In genomic region chr1:154418062-154418897, GRCh38 we compare ENCODE assay signal across 1 cellular context.
A peak's percentile ranks its signal among the peaks of the same experiment; 100 is the strongest.
TF ChIP-seq lines count a peak whose summit lies in the region.

No MANE protein-coding gene starts in this region.

TF ChIP-seq in HepG2, 621 proteins besides CTCF, POLR2A, EP300 and RAD21 (continued from another document and continues in another):
- TF ChIP-seq RAD51 (IDR thresholded peaks at IDR 0.05; ENCODE audit: borderline replicate concordance) (no peak; the same call in 1 of the 2 replicates), SMYD3 (CRISPR knock-in tag; IDR thresholded peaks at IDR 0.05) (peak; percentile 85), GZF1 (CRISPR knock-in tag; IDR thresholded peaks at IDR 0.05) (no peak), ZSCAN5A (CRISPR knock-in tag; IDR thresholded peaks at IDR 0.05; ENCODE audit: borderline replicate concordance) (no peak), CBX2 (IDR thresholded peaks at IDR 0.05; ENCODE audit: low read depth, low read length) (no peak), CBX2 (CRISPR knock-in tag; IDR thresholded peaks at IDR 0.05; ENCODE audit: low read depth) (no peak), ZNF557 (CRISPR knock-in tag; IDR thresholded peaks at IDR 0.05) (no peak), ARHGAP35 (CRISPR knock-in tag; IDR thresholded peaks at IDR 0.05; ENCODE audit: borderline replicate concordance) (peak; percentile 61; the same call in 1 of the 2 replicates), NFE2L1 (CRISPR knock-in tag; IDR thresholded peaks at IDR 0.05; ENCODE audit: borderline replicate concordance) (no peak), KLF15 (CRISPR knock-in tag; IDR thresholded peaks at IDR 0.05; ENCODE audit: borderline replicate concordance) (no peak), TOPORS (CRISPR knock-in tag; IDR thresholded peaks at IDR 0.05) (0 out of 2 replicates have a peak, but pooled peaks have one; percentile 20), MTF1 (CRISPR knock-in tag; IDR thresholded peaks at IDR 0.05) (no peak), TEAD3 (CRISPR knock-in tag; optimal IDR thresholded peaks at IDR 0.05; ENCODE audit: borderline replicate concordance) (peak; percentile 87), KLF12 (CRISPR knock-in tag; IDR thresholded peaks at IDR 0.05; ENCODE audit: borderline replicate concordance) (peak; percentile 39; the same call in 1 of the 2 replicates), ZNF552 (CRISPR knock-in tag; IDR thresholded peaks at IDR 0.05; ENCODE audit: borderline replicate concordance) (no peak), SALL1 (CRISPR knock-in tag; IDR thresholded peaks at IDR 0.05) (peak; percentile 99), AKAP8 (CRISPR knock-in tag; IDR thresholded peaks at IDR 0.05) (peak; percentile 81; the same call in 1 of the 2 replicates), FOXJ3 (CRISPR knock-in tag; IDR thresholded peaks at IDR 0.05; ENCODE audit: borderline replicate concordance) (peak; percentile 79), PHF8 (CRISPR knock-in tag; IDR thresholded peaks at IDR 0.05) (peak; percentile 23; the same call in 1 of the 2 replicates), HOXA5 (CRISPR knock-in tag; IDR thresholded peaks at IDR 0.05) (0 out of 2 replicates have a peak, but pooled peaks have one; percentile 27), ZEB1 (IDR thresholded peaks at IDR 0.05; ENCODE audit: insufficient replicate concordance, low read depth) (peak; percentile 99), HES4 (CRISPR knock-in tag; IDR thresholded peaks at IDR 0.05; ENCODE audit: borderline replicate concordance) (no peak), ETV6 (CRISPR knock-in tag; conservative IDR thresholded peaks at IDR 0.05) (no peak), HIVEP1 (CRISPR knock-in tag; IDR thresholded peaks at IDR 0.05) (no peak), STAT6 (CRISPR knock-in tag; IDR thresholded peaks at IDR 0.05; ENCODE audit: borderline replicate concordance) (no peak; the same call in 1 of the 2 replicates), ZNF83 (CRISPR knock-in tag; IDR thresholded peaks at IDR 0.05; ENCODE audit: borderline replicate concordance) (no peak), HMG20A (CRISPR knock-in tag; IDR thresholded peaks at IDR 0.05; ENCODE audit: borderline replicate concordance) (peak; percentile 93), SMAD9 (CRISPR knock-in tag; IDR thresholded peaks at IDR 0.05) (no peak), JUND (CRISPR knock-in tag; IDR thresholded peaks at IDR 0.05) (peak; percentile 96), DRAP1 (CRISPR knock-in tag; IDR thresholded peaks at IDR 0.05) (peak; percentile 89), ZNF451 (CRISPR knock-in tag; IDR thresholded peaks at IDR 0.05) (no peak), ZNF234 (CRISPR knock-in tag; conservative IDR thresholded peaks at IDR 0.05) (no peak), HOXA7 (CRISPR knock-in tag; IDR thresholded peaks at IDR 0.05) (no peak), ZNF644 (CRISPR knock-in tag; IDR thresholded peaks at IDR 0.05; ENCODE audit: low read depth) (peak; percentile 77), REXO4 (CRISPR knock-in tag; IDR thresholded peaks at IDR 0.05; ENCODE audit: borderline replicate concordance) (no peak), RARA (CRISPR knock-in tag; IDR thresholded peaks at IDR 0.05) (peak; percentile 94), ZNF12 (CRISPR knock-in tag; IDR thresholded peaks at IDR 0.05) (peak; percentile 81; the same call in 1 of the 2 replicates), RBM39 (IDR thresholded peaks at IDR 0.05; ENCODE audit: low read depth, low read length, poor library complexity, severe bottlenecking) (no peak), ZNF441 (CRISPR knock-in tag; IDR thresholded peaks at IDR 0.05; ENCODE audit: borderline replicate concordance) (peak; percentile 94)
- TF ChIP-seq, protein P1, sequence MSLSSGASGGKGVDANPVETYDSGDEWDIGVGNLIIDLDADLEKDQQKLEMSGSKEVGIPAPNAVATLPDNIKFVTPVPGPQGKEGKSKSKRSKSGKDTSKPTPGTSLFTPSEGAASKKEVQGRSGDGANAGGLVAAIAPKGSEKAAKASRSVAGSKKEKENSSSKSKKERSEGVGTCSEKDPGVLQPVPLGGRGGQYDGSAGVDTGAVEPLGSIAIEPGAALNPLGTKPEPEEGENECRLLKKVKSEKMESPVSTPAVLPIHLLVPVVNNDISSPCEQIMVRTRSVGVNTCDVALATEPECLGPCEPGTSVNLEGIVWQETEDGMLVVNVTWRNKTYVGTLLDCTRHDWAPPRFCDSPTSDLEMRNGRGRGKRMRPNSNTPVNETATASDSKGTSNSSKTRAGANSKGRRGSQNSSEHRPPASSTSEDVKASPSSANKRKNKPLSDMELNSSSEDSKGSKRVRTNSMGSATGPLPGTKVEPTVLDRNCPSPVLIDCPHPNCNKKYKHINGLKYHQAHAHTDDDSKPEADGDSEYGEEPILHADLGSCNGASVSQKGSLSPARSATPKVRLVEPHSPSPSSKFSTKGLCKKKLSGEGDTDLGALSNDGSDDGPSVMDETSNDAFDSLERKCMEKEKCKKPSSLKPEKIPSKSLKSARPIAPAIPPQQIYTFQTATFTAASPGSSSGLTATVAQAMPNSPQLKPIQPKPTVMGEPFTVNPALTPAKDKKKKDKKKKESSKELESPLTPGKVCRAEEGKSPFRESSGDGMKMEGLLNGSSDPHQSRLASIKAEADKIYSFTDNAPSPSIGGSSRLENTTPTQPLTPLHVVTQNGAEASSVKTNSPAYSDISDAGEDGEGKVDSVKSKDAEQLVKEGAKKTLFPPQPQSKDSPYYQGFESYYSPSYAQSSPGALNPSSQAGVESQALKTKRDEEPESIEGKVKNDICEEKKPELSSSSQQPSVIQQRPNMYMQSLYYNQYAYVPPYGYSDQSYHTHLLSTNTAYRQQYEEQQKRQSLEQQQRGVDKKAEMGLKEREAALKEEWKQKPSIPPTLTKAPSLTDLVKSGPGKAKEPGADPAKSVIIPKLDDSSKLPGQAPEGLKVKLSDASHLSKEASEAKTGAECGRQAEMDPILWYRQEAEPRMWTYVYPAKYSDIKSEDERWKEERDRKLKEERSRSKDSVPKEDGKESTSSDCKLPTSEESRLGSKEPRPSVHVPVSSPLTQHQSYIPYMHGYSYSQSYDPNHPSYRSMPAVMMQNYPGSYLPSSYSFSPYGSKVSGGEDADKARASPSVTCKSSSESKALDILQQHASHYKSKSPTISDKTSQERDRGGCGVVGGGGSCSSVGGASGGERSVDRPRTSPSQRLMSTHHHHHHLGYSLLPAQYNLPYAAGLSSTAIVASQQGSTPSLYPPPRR (CRISPR knock-in tag; IDR thresholded peaks at IDR 0.05; ENCODE audit: borderline replicate concordance): peak; percentile 97
- TF ChIP-seq, protein P2, sequence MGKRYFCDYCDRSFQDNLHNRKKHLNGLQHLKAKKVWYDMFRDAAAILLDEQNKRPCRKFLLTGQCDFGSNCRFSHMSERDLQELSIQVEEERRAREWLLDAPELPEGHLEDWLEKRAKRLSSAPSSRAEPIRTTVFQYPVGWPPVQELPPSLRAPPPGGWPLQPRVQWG (CRISPR knock-in tag; IDR thresholded peaks at IDR 0.05; ENCODE audit: borderline replicate concordance, low read depth): no peak
- TF ChIP-seq, protein P3, sequence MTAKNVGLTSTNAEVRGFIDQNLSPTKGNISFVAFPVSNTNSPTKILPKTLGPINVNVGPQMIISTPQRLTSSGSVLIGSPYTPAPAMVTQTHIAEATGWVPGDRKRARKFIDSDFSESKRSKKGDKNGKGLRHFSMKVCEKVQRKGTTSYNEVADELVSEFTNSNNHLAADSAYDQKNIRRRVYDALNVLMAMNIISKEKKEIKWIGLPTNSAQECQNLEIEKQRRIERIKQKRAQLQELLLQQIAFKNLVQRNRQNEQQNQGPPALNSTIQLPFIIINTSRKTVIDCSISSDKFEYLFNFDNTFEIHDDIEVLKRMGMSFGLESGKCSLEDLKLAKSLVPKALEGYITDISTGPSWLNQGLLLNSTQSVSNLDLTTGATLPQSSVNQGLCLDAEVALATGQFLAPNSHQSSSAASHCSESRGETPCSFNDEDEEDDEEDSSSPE (CRISPR knock-in tag; IDR thresholded peaks at IDR 0.05): peak; percentile 1; the same call in 1 of the 2 replicates
- TF ChIP-seq, protein P4, sequence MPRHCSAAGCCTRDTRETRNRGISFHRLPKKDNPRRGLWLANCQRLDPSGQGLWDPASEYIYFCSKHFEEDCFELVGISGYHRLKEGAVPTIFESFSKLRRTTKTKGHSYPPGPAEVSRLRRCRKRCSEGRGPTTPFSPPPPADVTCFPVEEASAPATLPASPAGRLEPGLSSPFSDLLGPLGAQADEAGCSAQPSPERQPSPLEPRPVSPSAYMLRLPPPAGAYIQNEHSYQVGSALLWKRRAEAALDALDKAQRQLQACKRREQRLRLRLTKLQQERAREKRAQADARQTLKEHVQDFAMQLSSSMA (CRISPR knock-in tag; IDR thresholded peaks at IDR 0.05): peak; percentile 77; the same call in 1 of the 2 replicates
- TF ChIP-seq, protein P5, sequence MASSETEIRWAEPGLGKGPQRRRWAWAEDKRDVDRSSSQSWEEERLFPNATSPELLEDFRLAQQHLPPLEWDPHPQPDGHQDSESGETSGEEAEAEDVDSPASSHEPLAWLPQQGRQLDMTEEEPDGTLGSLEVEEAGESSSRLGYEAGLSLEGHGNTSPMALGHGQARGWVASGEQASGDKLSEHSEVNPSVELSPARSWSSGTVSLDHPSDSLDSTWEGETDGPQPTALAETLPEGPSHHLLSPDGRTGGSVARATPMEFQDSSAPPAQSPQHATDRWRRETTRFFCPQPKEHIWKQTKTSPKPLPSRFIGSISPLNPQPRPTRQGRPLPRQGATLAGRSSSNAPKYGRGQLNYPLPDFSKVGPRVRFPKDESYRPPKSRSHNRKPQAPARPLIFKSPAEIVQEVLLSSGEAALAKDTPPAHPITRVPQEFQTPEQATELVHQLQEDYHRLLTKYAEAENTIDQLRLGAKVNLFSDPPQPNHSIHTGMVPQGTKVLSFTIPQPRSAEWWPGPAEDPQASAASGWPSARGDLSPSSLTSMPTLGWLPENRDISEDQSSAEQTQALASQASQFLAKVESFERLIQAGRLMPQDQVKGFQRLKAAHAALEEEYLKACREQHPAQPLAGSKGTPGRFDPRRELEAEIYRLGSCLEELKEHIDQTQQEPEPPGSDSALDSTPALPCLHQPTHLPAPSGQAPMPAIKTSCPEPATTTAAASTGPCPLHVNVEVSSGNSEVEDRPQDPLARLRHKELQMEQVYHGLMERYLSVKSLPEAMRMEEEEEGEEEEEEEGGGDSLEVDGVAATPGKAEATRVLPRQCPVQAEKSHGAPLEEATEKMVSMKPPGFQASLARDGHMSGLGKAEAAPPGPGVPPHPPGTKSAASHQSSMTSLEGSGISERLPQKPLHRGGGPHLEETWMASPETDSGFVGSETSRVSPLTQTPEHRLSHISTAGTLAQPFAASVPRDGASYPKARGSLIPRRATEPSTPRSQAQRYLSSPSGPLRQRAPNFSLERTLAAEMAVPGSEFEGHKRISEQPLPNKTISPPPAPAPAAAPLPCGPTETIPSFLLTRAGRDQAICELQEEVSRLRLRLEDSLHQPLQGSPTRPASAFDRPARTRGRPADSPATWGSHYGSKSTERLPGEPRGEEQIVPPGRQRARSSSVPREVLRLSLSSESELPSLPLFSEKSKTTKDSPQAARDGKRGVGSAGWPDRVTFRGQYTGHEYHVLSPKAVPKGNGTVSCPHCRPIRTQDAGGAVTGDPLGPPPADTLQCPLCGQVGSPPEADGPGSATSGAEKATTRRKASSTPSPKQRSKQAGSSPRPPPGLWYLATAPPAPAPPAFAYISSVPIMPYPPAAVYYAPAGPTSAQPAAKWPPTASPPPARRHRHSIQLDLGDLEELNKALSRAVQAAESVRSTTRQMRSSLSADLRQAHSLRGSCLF (CRISPR knock-in tag; IDR thresholded peaks at IDR 0.05; ENCODE audit: borderline replicate concordance): no peak
- TF ChIP-seq, protein P6, sequence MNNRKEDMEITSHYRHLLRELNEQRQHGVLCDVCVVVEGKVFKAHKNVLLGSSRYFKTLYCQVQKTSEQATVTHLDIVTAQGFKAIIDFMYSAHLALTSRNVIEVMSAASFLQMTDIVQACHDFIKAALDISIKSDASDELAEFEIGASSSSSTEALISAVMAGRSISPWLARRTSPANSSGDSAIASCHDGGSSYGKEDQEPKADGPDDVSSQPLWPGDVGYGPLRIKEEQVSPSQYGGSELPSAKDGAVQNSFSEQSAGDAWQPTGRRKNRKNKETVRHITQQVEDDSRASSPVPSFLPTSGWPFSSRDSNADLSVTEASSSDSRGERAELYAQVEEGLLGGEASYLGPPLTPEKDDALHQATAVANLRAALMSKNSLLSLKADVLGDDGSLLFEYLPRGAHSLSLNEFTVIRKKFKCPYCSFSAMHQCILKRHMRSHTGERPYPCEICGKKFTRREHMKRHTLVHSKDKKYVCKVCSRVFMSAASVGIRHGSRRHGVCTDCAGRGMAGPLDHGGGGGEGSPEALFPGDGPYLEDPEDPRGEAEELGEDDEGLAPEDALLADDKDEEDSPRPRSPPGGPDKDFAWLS (CRISPR knock-in tag; IDR thresholded peaks at IDR 0.05; ENCODE audit: borderline replicate concordance): no peak
